Comparison of ENCODE assay signal across 8 cellular contexts in the genomic region with DNA sequence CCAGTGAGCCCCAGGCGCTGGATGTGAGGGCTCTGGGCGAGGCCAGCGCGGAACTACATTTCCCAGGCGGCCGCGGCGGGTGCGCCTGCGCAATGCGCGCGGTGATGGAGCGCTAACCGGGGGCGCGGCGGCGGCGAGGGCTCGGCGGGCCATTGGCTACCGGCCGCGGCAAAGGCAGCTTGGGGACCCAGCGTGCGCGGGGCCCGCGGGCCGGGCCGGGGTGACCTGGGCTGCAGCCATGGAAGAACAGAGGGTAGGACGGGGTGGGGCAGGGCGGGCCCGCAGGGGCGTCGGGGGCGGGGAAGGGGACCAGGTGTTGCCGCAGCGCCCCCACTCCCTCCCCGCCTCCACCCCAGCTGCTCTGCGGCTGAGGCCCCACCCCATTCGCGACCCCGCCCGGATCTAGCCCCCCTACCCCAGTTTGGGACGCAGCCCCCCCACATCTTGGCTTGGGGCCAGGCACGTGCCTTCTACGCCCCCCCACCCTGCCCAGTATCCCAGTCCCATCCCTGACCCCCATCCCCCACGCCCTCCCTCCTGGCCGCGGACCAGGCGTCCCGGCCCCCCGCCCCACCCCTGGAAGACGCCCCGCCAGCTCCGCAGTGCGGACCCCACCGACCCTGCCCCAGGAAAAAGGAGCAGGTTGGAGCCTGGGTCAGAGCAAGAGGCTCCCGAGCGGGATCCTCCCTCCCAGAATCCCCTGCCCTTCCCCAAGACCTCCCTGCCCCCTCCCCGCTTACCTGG. TPM values are rescaled to one million over a fixed set of nuclear protein-coding genes. Genes with fewer than 3 reads are reported as not detected.
A peak's percentile ranks its signal among the peaks of the same experiment; 100 is the strongest.
DNase-seq lines count a peak whose midpoint lies in the region; TF ChIP-seq lines count a peak whose summit lies in the region.

A gene (plus strand): TSS at position 90 of the 744 bp plus-strand sequence. CDS start 149 bp downstream, at position 239.

- H3K27me3 ChIP-seq in mesenchymal stem cell (ENCODE audit: control insufficient read depth in 1 of 2, insufficient read depth in 1 of 2, low read length in 2 of 2) (peaks cover 0 to 19% of the 10 kb centered on the region in 2 experiments), thyroid gland (no peaks in the 10 kb centered on the region)

- no peak within 1 kb of the TSS for H3K14ac ChIP-seq in mesenchymal stem cell (ENCODE audit: low read length in 2 of 2)

- peak within 1 kb of the TSS; percentile 37 for H4K8ac ChIP-seq in mesenchymal stem cell (ENCODE audit: low read length)

- H3K9ac ChIP-seq in ES-I3 (ENCODE audit: low read depth, low read length) (peak within 1 kb of the TSS; percentile 25; the same call in 1 of the 2 replicates), mesenchymal stem cell (ENCODE audit: low read length) (no peak within 1 kb of the TSS)

- H2BK12ac ChIP-seq in mesenchymal stem cell (ENCODE audit: low read length in 2 of 2) = no peak within 1 kb of the TSS

- no peak within 1 kb of the TSS for H2BK5ac ChIP-seq in mesenchymal stem cell (ENCODE audit: low read depth, low read length, poor library complexity, severe bottlenecking)

- no peaks in the 10 kb centered on the region for H3K79me1 ChIP-seq in mesenchymal stem cell (replicated peaks; ENCODE audit: low read length, poor library complexity, severe bottlenecking)

- no peak within 1 kb of the TSS for H2BK120ac ChIP-seq in mesenchymal stem cell (ENCODE audit: low read depth, low read length)

- H3K27ac ChIP-seq in mesenchymal stem cell (ENCODE audit: low read length, poor library complexity, severe bottlenecking) (no peak within 1 kb of the TSS), thyroid gland (no peak within 1 kb of the TSS)

- H2AK5ac ChIP-seq in mesenchymal stem cell (ENCODE audit: low read length, severe bottlenecking) = no peak within 1 kb of the TSS

- peak within 1 kb of the TSS in 1 of 2 experiments; percentile 69 for H3K4me3 ChIP-seq in mesenchymal stem cell (ENCODE audit: insufficient read depth in 1 of 2, low read depth in 1 of 2, low read length in 2 of 2)
- no peak within 1 kb of the TSS for H3K4me3 ChIP-seq in thyroid gland (replicated peaks in 1 of 3)

- intact Hi-C loops in thyroid gland (cut with DNase I) = no loop called here

- no peak for TF ChIP-seq POLR2A in thyroid gland (IDR thresholded peaks at IDR 0.05)

- H3K23ac ChIP-seq in mesenchymal stem cell (ENCODE audit: low read length in 2 of 2) = no peak within 1 kb of the TSS

- H3K9me3 ChIP-seq in ES-I3 (ENCODE audit: control insufficient read depth, insufficient read depth, low read length) (no peaks in the 10 kb centered on the region), mesenchymal stem cell (ENCODE audit: control insufficient read depth, low read length) (no peaks in the 10 kb centered on the region), thyroid gland (no peaks in the 10 kb centered on the region)

- 5% methylated on average over 38 of the region's 63 CpGs for WGBS in mesenchymal stem cell
- WGBS in thyroid gland, 2 donors = 12 to 28% methylated on average over 3 to 6 of the region's 63 CpGs

- no peak within 1 kb of the TSS for H4K91ac ChIP-seq in mesenchymal stem cell (ENCODE audit: low read length)

- DNase-seq in NCI-H1092 (lab: John Stamatoyannopoulos, UW) = peak; percentile 53
- peak; percentile 65 for DNase-seq in UCSD-AML1 (lab: John Stamatoyannopoulos, UW; ENCODE audit: unreplicated experiment)
- DNase-seq in central memory CD4-positive, alpha-beta T cell = peak; percentile 35
- DNase-seq in mesenchymal stem cell = peak; percentile 28
- peak; percentile 39 for DNase-seq in stimulated activated naive CD4-positive, alpha-beta T cell treated with Interleukin-2 at 50 U/mL for 16 hours (lab: John Stamatoyannopoulos, UW)
- no peak for DNase-seq in thyroid gland
- no peak for DNase-seq in mesenteric fat pad (ENCODE audit: low spot score)

- peak within 1 kb of the TSS; percentile 52 to 54 for H3K18ac ChIP-seq in mesenchymal stem cell (ENCODE audit: low read depth in 1 of 2, low read length in 2 of 2)

- H3K36me3 ChIP-seq in ES-I3 (ENCODE audit: insufficient read depth, low read length) (no peaks in the 10 kb centered on the region; the same call in 1 of the 2 replicates), mesenchymal stem cell (ENCODE audit: control insufficient read depth in 1 of 2, insufficient read depth in 2 of 2, low read depth in 1 of 2, low read length in 2 of 2) (peaks cover 0 to 19% of the 10 kb centered on the region in 2 experiments), thyroid gland (no peaks in the 10 kb centered on the region)

- H2AFZ ChIP-seq in mesenchymal stem cell (ENCODE audit: low read depth, low read length) = peak within 1 kb of the TSS; percentile 90

- H2BK15ac ChIP-seq in mesenchymal stem cell (ENCODE audit: low read depth, poor library complexity, severe bottlenecking) = peak within 1 kb of the TSS; percentile 52

- TF ChIP-seq CTCF in thyroid gland (IDR thresholded peaks at IDR 0.05) = no peak

- peaks cover 8% of the 10 kb centered on the region; the same call in 1 of the 2 replicates for H3K4me1 ChIP-seq in ES-I3 (ENCODE audit: insufficient read depth, low read length)
- H3K4me1 ChIP-seq in mesenchymal stem cell (ENCODE audit: control insufficient read depth, insufficient read depth, low read depth, low read length) = peaks cover 11% of the 10 kb centered on the region
- H3K4me1 ChIP-seq in thyroid gland = no peaks in the 10 kb centered on the region

- no peak within 1 kb of the TSS for H3K4ac ChIP-seq in mesenchymal stem cell (ENCODE audit: low read depth in 1 of 2, low read length in 2 of 2)

- H3K4me2 ChIP-seq in mesenchymal stem cell (ENCODE audit: low read length, poor library complexity, severe bottlenecking) = peak within 1 kb of the TSS; percentile 70

RNA-seq across cellular contexts. Expression of the gene that starts here (rescaled TPM):
- 3.4 TPM for polyA plus RNA-seq in mesenchymal stem cell (2013, experiment 1 of 2)
- polyA plus RNA-seq in mesenchymal stem cell (2013, experiment 2 of 2) = 2.6 TPM
- total RNA-seq in thyroid gland (not detected), mesenteric fat pad (not detected)

Comparison
In these comparisons a context has a peak if more than half of its experiments do, and no peak if none do; other contexts are left out.
1. DNase-seq: peak in NCI-H1092 (single experiment), UCSD-AML1 (single experiment), central memory CD4-positive, alpha-beta T cell (single experiment), mesenchymal stem cell (single experiment) and stimulated activated naive CD4-positive, alpha-beta T cell treated with Interleukin-2 at 50 U/mL for 16 hours (single experiment); none in thyroid gland (0 of 2) and mesenteric fat pad (single experiment).